Comparison of ENCODE assay signal across 1 cellular context in the genomic region with DNA sequence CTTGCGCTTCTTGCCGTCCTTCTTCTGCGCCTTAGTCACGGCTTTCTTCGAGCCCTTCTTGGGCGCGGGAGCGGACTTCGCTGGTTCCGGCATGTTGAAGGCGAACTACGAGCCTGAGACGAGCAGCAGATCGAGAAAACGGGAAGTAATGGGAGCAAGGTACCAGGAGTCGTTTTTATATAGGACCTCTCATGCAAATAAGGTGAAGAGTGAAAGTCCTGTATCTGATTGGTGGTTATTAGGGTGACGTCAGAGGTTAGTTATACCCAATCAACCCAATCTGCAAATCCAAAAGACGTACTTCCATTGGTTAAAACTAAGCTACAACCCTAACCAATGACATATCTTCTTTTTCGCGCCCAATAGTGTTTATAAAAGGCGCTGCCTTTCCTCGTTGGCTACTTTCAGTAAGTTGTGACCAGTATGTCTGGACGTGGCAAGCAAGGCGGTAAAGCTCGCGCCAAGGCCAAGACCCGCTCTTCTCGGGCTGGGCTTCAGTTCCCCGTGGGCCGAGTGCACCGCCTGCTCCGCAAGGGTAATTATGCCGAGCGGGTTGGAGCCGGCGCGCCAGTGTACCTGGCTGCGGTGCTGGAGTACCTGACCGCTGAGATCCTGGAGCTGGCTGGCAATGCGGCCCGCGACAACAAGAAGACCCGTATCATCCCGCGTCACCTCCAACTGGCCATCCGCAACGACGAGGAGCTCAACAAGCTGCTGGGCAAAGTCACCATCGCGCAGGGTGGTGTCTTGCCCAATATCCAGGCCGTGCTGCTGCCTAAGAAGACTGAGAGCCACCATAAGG.
TF ChIP-seq lines count a peak whose summit lies in the region.

No MANE protein-coding gene starts in this region.

TF ChIP-seq in K562, 482 proteins besides CTCF, POLR2A, EP300 and RAD21 (continued from another document and continues in another):
- TF ChIP-seq, protein P1, sequence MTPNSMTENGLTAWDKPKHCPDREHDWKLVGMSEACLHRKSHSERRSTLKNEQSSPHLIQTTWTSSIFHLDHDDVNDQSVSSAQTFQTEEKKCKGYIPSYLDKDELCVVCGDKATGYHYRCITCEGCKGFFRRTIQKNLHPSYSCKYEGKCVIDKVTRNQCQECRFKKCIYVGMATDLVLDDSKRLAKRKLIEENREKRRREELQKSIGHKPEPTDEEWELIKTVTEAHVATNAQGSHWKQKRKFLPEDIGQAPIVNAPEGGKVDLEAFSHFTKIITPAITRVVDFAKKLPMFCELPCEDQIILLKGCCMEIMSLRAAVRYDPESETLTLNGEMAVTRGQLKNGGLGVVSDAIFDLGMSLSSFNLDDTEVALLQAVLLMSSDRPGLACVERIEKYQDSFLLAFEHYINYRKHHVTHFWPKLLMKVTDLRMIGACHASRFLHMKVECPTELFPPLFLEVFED (CRISPR knock-in tag; conservative IDR thresholded peaks at IDR 0.05) = peak; percentile 74; the same call in 1 of the 2 replicates
- no peak for TF ChIP-seq PTRF (tag; IDR thresholded peaks at IDR 0.05)
- TF ChIP-seq TRIM24 (IDR thresholded peaks at IDR 0.05) = peak; percentile 14 to 31; a peak in 1 of 4 replicates
- TF ChIP-seq ZNF263 (CRISPR knock-in tag; IDR thresholded peaks at IDR 0.05; ENCODE audit: borderline replicate concordance) = peak; percentile 78; the same call in 1 of the 2 replicates
- peak; percentile 77 for TF ChIP-seq EP400 (IDR thresholded peaks at IDR 0.05)
- TF ChIP-seq, protein P2, sequence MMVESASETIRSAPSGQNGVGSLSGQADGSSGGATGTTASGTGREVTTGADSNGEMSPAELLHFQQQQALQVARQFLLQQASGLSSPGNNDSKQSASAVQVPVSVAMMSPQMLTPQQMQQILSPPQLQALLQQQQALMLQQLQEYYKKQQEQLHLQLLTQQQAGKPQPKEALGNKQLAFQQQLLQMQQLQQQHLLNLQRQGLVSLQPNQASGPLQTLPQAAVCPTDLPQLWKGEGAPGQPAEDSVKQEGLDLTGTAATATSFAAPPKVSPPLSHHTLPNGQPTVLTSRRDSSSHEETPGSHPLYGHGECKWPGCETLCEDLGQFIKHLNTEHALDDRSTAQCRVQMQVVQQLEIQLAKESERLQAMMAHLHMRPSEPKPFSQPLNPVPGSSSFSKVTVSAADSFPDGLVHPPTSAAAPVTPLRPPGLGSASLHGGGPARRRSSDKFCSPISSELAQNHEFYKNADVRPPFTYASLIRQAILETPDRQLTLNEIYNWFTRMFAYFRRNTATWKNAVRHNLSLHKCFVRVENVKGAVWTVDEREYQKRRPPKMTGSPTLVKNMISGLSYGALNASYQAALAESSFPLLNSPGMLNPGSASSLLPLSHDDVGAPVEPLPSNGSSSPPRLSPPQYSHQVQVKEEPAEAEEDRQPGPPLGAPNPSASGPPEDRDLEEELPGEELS (CRISPR knock-in tag; IDR thresholded peaks at IDR 0.05; ENCODE audit: borderline replicate concordance) = peak; percentile 98
- TF ChIP-seq, protein P3, sequence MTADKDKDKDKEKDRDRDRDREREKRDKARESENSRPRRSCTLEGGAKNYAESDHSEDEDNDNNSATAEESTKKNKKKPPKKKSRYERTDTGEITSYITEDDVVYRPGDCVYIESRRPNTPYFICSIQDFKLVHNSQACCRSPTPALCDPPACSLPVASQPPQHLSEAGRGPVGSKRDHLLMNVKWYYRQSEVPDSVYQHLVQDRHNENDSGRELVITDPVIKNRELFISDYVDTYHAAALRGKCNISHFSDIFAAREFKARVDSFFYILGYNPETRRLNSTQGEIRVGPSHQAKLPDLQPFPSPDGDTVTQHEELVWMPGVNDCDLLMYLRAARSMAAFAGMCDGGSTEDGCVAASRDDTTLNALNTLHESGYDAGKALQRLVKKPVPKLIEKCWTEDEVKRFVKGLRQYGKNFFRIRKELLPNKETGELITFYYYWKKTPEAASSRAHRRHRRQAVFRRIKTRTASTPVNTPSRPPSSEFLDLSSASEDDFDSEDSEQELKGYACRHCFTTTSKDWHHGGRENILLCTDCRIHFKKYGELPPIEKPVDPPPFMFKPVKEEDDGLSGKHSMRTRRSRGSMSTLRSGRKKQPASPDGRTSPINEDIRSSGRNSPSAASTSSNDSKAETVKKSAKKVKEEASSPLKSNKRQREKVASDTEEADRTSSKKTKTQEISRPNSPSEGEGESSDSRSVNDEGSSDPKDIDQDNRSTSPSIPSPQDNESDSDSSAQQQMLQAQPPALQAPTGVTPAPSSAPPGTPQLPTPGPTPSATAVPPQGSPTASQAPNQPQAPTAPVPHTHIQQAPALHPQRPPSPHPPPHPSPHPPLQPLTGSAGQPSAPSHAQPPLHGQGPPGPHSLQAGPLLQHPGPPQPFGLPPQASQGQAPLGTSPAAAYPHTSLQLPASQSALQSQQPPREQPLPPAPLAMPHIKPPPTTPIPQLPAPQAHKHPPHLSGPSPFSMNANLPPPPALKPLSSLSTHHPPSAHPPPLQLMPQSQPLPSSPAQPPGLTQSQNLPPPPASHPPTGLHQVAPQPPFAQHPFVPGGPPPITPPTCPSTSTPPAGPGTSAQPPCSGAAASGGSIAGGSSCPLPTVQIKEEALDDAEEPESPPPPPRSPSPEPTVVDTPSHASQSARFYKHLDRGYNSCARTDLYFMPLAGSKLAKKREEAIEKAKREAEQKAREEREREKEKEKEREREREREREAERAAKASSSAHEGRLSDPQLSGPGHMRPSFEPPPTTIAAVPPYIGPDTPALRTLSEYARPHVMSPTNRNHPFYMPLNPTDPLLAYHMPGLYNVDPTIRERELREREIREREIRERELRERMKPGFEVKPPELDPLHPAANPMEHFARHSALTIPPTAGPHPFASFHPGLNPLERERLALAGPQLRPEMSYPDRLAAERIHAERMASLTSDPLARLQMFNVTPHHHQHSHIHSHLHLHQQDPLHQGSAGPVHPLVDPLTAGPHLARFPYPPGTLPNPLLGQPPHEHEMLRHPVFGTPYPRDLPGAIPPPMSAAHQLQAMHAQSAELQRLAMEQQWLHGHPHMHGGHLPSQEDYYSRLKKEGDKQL (CRISPR knock-in tag; IDR thresholded peaks at IDR 0.05; ENCODE audit: borderline replicate concordance) = no peak; the same call in 1 of the 2 replicates
- TF ChIP-seq, protein P4, sequence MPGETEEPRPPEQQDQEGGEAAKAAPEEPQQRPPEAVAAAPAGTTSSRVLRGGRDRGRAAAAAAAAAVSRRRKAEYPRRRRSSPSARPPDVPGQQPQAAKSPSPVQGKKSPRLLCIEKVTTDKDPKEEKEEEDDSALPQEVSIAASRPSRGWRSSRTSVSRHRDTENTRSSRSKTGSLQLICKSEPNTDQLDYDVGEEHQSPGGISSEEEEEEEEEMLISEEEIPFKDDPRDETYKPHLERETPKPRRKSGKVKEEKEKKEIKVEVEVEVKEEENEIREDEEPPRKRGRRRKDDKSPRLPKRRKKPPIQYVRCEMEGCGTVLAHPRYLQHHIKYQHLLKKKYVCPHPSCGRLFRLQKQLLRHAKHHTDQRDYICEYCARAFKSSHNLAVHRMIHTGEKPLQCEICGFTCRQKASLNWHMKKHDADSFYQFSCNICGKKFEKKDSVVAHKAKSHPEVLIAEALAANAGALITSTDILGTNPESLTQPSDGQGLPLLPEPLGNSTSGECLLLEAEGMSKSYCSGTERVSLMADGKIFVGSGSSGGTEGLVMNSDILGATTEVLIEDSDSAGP (CRISPR knock-in tag; IDR thresholded peaks at IDR 0.05) = peak; percentile 86; the same call in 1 of the 2 replicates
- TF ChIP-seq, protein P5, sequence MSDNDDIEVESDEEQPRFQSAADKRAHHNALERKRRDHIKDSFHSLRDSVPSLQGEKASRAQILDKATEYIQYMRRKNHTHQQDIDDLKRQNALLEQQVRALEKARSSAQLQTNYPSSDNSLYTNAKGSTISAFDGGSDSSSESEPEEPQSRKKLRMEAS (CRISPR knock-in tag; IDR thresholded peaks at IDR 0.05) = peak; percentile 84
- TF ChIP-seq, protein P6, sequence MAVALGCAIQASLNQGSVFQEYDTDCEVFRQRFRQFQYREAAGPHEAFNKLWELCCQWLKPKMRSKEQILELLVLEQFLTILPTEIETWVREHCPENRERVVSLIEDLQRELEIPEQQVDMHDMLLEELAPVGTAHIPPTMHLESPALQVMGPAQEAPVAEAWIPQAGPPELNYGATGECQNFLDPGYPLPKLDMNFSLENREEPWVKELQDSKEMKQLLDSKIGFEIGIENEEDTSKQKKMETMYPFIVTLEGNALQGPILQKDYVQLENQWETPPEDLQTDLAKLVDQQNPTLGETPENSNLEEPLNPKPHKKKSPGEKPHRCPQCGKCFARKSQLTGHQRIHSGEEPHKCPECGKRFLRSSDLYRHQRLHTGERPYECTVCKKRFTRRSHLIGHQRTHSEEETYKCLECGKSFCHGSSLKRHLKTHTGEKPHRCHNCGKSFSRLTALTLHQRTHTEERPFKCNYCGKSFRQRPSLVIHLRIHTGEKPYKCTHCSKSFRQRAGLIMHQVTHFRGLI (CRISPR knock-in tag; IDR thresholded peaks at IDR 0.05) = no peak
- TF ChIP-seq, protein P7, sequence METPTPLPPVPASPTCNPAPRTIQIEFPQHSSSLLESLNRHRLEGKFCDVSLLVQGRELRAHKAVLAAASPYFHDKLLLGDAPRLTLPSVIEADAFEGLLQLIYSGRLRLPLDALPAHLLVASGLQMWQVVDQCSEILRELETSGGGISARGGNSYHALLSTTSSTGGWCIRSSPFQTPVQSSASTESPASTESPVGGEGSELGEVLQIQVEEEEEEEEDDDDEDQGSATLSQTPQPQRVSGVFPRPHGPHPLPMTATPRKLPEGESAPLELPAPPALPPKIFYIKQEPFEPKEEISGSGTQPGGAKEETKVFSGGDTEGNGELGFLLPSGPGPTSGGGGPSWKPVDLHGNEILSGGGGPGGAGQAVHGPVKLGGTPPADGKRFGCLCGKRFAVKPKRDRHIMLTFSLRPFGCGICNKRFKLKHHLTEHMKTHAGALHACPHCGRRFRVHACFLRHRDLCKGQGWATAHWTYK (CRISPR knock-in tag; IDR thresholded peaks at IDR 0.05) = peak; percentile 91
- TF ChIP-seq SP2 (IDR thresholded peaks at IDR 0.05; ENCODE audit: extremely low read depth, low read depth, low read length, poor library complexity, severe bottlenecking) = no peak
- 0 out of 2 replicates have a peak, but pooled peaks have one; percentile 1 for TF ChIP-seq NFIX (CRISPR knock-in tag; IDR thresholded peaks at IDR 0.05; ENCODE audit: low read depth)
- TF ChIP-seq RBM22 (IDR thresholded peaks at IDR 0.05; ENCODE audit: low read depth, low read length, poor library complexity, severe bottlenecking) = peak; percentile 100
- no peak for TF ChIP-seq XRCC3 (IDR thresholded peaks at IDR 0.05)
- peak; percentile 83; the same call in 1 of the 2 replicates for TF ChIP-seq HOXB6 (CRISPR knock-in tag; IDR thresholded peaks at IDR 0.05; ENCODE audit: borderline replicate concordance)
- TF ChIP-seq ZNF707 (CRISPR knock-in tag; conservative IDR thresholded peaks at IDR 0.05) = peak; percentile 6; the same call in 1 of the 2 replicates
- no peak for TF ChIP-seq ZNF354B (CRISPR knock-in tag; IDR thresholded peaks at IDR 0.05)
- TF ChIP-seq ZNF551 (CRISPR knock-in tag; IDR thresholded peaks at IDR 0.05) = no peak
- TF ChIP-seq ZNF431 (CRISPR knock-in tag; IDR thresholded peaks at IDR 0.05) = peak; percentile 90
- peak; percentile 72 for TF ChIP-seq ZNF436 (CRISPR knock-in tag; IDR thresholded peaks at IDR 0.05)
- TF ChIP-seq GTF2E2 (tag; IDR thresholded peaks at IDR 0.05) = peak; percentile 100
- TF ChIP-seq ZC3H8 (IDR thresholded peaks at IDR 0.05) = peak; percentile 68; the same call in 1 of the 2 replicates
- TF ChIP-seq ZNF12 (CRISPR knock-in tag; IDR thresholded peaks at IDR 0.05) = peak; percentile 74; the same call in 1 of the 2 replicates
- TF ChIP-seq, protein P8, sequence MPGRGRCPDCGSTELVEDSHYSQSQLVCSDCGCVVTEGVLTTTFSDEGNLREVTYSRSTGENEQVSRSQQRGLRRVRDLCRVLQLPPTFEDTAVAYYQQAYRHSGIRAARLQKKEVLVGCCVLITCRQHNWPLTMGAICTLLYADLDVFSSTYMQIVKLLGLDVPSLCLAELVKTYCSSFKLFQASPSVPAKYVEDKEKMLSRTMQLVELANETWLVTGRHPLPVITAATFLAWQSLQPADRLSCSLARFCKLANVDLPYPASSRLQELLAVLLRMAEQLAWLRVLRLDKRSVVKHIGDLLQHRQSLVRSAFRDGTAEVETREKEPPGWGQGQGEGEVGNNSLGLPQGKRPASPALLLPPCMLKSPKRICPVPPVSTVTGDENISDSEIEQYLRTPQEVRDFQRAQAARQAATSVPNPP (IDR thresholded peaks at IDR 0.05; ENCODE audit: borderline replicate concordance, insufficient read depth, insufficient read length) = no peak
- TF ChIP-seq CREM (IDR thresholded peaks at IDR 0.05; ENCODE audit: low read depth) = peak; percentile 88
- peak; percentile 73; the same call in 1 of the 2 replicates for TF ChIP-seq ZNF57 (CRISPR knock-in tag; IDR thresholded peaks at IDR 0.05)
- TF ChIP-seq, protein P9, sequence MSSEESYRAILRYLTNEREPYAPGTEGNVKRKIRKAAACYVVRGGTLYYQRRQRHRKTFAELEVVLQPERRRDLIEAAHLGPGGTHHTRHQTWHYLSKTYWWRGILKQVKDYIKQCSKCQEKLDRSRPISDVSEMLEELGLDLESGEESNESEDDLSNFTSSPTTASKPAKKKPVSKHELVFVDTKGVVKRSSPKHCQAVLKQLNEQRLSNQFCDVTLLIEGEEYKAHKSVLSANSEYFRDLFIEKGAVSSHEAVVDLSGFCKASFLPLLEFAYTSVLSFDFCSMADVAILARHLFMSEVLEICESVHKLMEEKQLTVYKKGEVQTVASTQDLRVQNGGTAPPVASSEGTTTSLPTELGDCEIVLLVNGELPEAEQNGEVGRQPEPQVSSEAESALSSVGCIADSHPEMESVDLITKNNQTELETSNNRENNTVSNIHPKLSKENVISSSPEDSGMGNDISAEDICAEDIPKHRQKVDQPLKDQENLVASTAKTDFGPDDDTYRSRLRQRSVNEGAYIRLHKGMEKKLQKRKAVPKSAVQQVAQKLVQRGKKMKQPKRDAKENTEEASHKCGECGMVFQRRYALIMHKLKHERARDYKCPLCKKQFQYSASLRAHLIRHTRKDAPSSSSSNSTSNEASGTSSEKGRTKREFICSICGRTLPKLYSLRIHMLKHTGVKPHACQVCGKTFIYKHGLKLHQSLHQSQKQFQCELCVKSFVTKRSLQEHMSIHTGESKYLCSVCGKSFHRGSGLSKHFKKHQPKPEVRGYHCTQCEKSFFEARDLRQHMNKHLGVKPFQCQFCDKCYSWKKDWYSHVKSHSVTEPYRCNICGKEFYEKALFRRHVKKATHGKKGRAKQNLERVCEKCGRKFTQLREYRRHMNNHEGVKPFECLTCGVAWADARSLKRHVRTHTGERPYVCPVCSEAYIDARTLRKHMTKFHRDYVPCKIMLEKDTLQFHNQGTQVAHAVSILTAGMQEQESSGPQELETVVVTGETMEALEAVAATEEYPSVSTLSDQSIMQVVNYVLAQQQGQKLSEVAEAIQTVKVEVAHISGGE (CRISPR knock-in tag; IDR thresholded peaks at IDR 0.05) = peak in 1 of 3 experiments; percentile 39; a peak in 1 of 6 replicates
